8 cellular contexts compared by ENCODE assay signal in the genomic region with DNA sequence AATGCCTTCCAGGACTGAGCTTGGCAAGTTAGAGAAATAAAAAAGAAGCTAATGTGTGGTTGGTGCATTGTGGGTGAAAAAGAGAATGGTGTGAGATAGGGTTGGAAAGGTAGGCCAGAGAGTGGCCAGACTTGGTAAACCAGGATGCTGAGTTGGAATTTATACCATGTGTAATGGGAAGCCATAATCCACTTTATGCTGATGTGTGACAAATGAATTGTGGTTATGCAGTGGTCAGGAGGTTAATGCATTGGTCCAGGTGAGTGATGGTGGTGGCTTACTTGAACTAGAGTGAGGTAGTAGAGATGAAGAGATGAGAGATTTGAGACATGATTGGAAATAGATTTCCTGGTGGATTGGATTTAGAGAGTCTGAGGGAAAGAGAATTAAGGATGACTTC. TPM values are rescaled to one million over a fixed set of nuclear protein-coding genes. Genes with fewer than 3 reads are reported as not detected.
DNase-seq lines count a peak whose midpoint lies in the region; ATAC-seq, FAIRE-seq and TF ChIP-seq lines count a peak whose summit lies in the region.

No MANE protein-coding gene starts in this region.

- CTCF ChIA-PET in HepG2 (lab: Yijun Ruan, JAX; ENCODE audit: low intra/inter-chr PET ratio, low total read pairs) = no interaction called here

- ATAC-seq in HepG2 = no peak
- no peak for ATAC-seq in right lobe of liver
- no peak for ATAC-seq in HG03108 (IDR thresholded peaks at IDR 0.05; ENCODE audit: unreplicated experiment)
- no peak for ATAC-seq in HG03442 (IDR thresholded peaks at IDR 0.05; ENCODE audit: unreplicated experiment)

- peaks cover 45% of the 10 kb centered on the region for H3K79me2 ChIP-seq in HepG2 (ENCODE audit: insufficient read depth, low read length)
- peaks cover 50% of the 10 kb centered on the region for H3K79me2 ChIP-seq in hepatocyte

- H3K27me3 ChIP-seq in HepG2 (ENCODE audit: control insufficient read depth in 1 of 2, insufficient read depth in 2 of 2, low read length in 2 of 2) = no peaks in the 10 kb centered on the region; a peak in 1 of 5 replicates
- no peaks in the 10 kb centered on the region for H3K27me3 ChIP-seq in right lobe of liver
- H3K27me3 ChIP-seq in hepatocyte = no peaks in the 10 kb centered on the region

- intact Hi-C loops in HepG2 (cut with micrococcal nuclease; ENCODE audit: unreplicated experiment) (no loop called here), right lobe of liver (cut with DNase I) (loop anchor here in 1 of 2 donors (5.0 kb wide), 1 partner anchor 52 kb away; no protein-coding TSS in a partner anchor)

- POLR2A ChIA-PET in HepG2 (lab: Yijun Ruan, JAX) = interaction anchor here (1.2 to 5.3 kb wide), 6 partner anchors 23 to 61 kb away, joined by 3 to 89 read pairs (median 20); a partner anchor contains a TSS

- H2AFZ ChIP-seq in HepG2 (ENCODE audit: low read length) (no peak overlapping the region), hepatocyte (peak overlapping the region; percentile 95)

- in situ Hi-C loops in HepG2 (cut with HindIII; ENCODE audit: extremely low pct_ligation_motif_present, low pct_unique_long_range_greater_than_20kb) = no loop called here

- peaks cover 27% of the 10 kb centered on the region for H3K4me1 ChIP-seq in HepG2 (ENCODE audit: insufficient read depth, low read length)
- peaks cover 0 to 6% (median 0%) of the 10 kb centered on the region in 4 donors for H3K4me1 ChIP-seq in right lobe of liver
- H3K4me1 ChIP-seq in hepatocyte (ENCODE audit: insufficient read depth) = no peaks in the 10 kb centered on the region

- H4K20me1 ChIP-seq in HepG2 (ENCODE audit: insufficient read depth, low read length) = no peaks in the 10 kb centered on the region
- H4K20me1 ChIP-seq in hepatocyte (ENCODE audit: insufficient read depth, poor library complexity, severe bottlenecking) = no peaks in the 10 kb centered on the region

- DNase-seq in HepG2 (ENCODE audit: low spot score) (no peak), right lobe of liver (no peak), hepatocyte (ENCODE audit: low spot score) (no peak), iPS-NIHi11 (ENCODE audit: low spot score) (no peak), caudate nucleus (lab: John Stamatoyannopoulos, UW) (no peak)

- peak overlapping the region; percentile 91 for H3K9ac ChIP-seq in HepG2 (ENCODE audit: insufficient read depth, low read depth, low read length)

- H3K27ac ChIP-seq in HepG2 (ENCODE audit: extremely low read length, insufficient read depth, low read length) (peak overlapping the region; percentile 98), right lobe of liver (no peak overlapping the region), VCaP (peak overlapping the region; percentile 83), hepatocyte (peak overlapping the region; percentile 99), caudate nucleus (ENCODE audit: low read depth, low read length) (no peak overlapping the region)

- no peak for TF ChIP-seq CTCF in HepG2 (CRISPR knock-in tag; IDR thresholded peaks at IDR 0.05)
- TF ChIP-seq CTCF in right lobe of liver (IDR thresholded peaks at IDR 0.05) = no peak
- no peak for TF ChIP-seq CTCF in VCaP (conservative IDR thresholded peaks at IDR 0.05)
- TF ChIP-seq CTCF in hepatocyte (IDR thresholded peaks at IDR 0.05; ENCODE audit: poor library complexity) = no peak

- H3K36me3 ChIP-seq in HepG2 (replicated peaks in 1 of 2; ENCODE audit: control insufficient read depth in 1 of 2, insufficient read depth in 2 of 2, low read length in 2 of 2) (peaks cover 8 to 23% of the 10 kb centered on the region in 2 experiments), right lobe of liver (peaks cover 0 to 5% (median under 1%) of the 10 kb centered on the region in 4 donors), hepatocyte (replicated peaks; ENCODE audit: insufficient read depth, low read depth) (no peaks in the 10 kb centered on the region)

- H3K9me2 ChIP-seq in hepatocyte (replicated peaks; ENCODE audit: insufficient read depth) = no peaks in the 10 kb centered on the region

- TF ChIP-seq POLR2A in HepG2 (IDR thresholded peaks at IDR 0.05; ENCODE audit: insufficient read depth in 1 of 2, low read depth in 2 of 2, low read length in 2 of 2) (no peak), right lobe of liver (IDR thresholded peaks at IDR 0.05) (no peak)

- H3K4me3 ChIP-seq in HepG2 (replicated peaks in 1 of 3; ENCODE audit: insufficient read depth in 1 of 3, low read depth in 2 of 3, low read length in 3 of 3) (peak overlapping the region; percentile 74 to 100 (median 96); a peak in 5 of 6 replicates), right lobe of liver (no peak overlapping the region), hepatocyte (peak overlapping the region; percentile 69)

- BruUV-seq in HepG2 (replicated peaks; lab: Mats Ljungman, UMichigan) = no TSS peak

- H3K9me3 ChIP-seq in HepG2 (ENCODE audit: low read length) (no peaks in the 10 kb centered on the region), right lobe of liver (no peaks in the 10 kb centered on the region), hepatocyte (ENCODE audit: low read depth) (no peaks in the 10 kb centered on the region)

- peak overlapping the region; percentile 94 for H3K4me2 ChIP-seq in HepG2 (ENCODE audit: low read depth, low read length)
- H3K4me2 ChIP-seq in hepatocyte = peak overlapping the region; percentile 85

- no peak for TF ChIP-seq EP300 in HepG2 (IDR thresholded peaks at IDR 0.05; ENCODE audit: low read depth in 2 of 2, low read length in 2 of 2)
- no peak for TF ChIP-seq EP300 in HepG2 (CRISPR knock-in tag; IDR thresholded peaks at IDR 0.05; ENCODE audit: borderline replicate concordance)

- no peak for TF ChIP-seq RAD21 in HepG2 (CRISPR knock-in tag; IDR thresholded peaks at IDR 0.05)

- FAIRE-seq in HepG2 (lab: Jason Lieb, UNC) = no peak

RNA-seq across cellular contexts. Expression of a gene that starts 1.0 kb away (rescaled TPM):
- total RNA-seq in HepG2 (2016; rRNA removed; fragmentation: Illumina TruSeq; extraction: Trizol) = 42.8 and 58.2 TPM in 2 replicates
- total RNA-seq in HepG2 (2016; cell fraction: cytosol; rRNA removed; fragmentation: Illumina TruSeq; extraction: Trizol; ENCODE audit: low read depth) = 3.9 and 4.1 TPM in 2 replicates
- total RNA-seq in HepG2 (2016; cell fraction: insoluble cytoplasmic fraction; rRNA removed; fragmentation: Illumina TruSeq; extraction: Trizol) = 36.4 and 46.8 TPM in 2 replicates
- total RNA-seq in HepG2 (2016; cell fraction: membrane; rRNA removed; fragmentation: Illumina TruSeq; extraction: Trizol) = 10.3 and 10.7 TPM in 2 replicates
- total RNA-seq in HepG2 (2016; cell fraction: nucleus; rRNA removed; fragmentation: Illumina TruSeq; extraction: Trizol) = 39.8 and 46.9 TPM in 2 replicates
- polyA plus RNA-seq in HepG2 (2011; rRNA removed) = 45.7 and 49.4 TPM in 2 replicates
- 11.1 and 14.3 TPM in 2 replicates for polyA plus RNA-seq in HepG2 (2011; cell fraction: cytosol; rRNA removed)
- polyA plus RNA-seq in HepG2 (2011; cell fraction: nucleus; rRNA removed) = 242 and 334 TPM in 2 replicates
- 27.4 and 34.4 TPM in 2 replicates for polyA plus RNA-seq in HepG2 (2012)
- 1.7 and 1.8 TPM in 2 replicates for polyA plus RNA-seq in HepG2 (2016; cell fraction: cytosol; fragmentation: Illumina TruSeq; extraction: Trizol; ENCODE audit: low read depth)
- polyA plus RNA-seq in HepG2 (2016; cell fraction: insoluble cytoplasmic fraction; fragmentation: Illumina TruSeq; extraction: Trizol; ENCODE audit: low read depth) = 24.1 and 31.4 TPM in 2 replicates
- 4.5 and 5.1 TPM in 2 replicates for polyA plus RNA-seq in HepG2 (2016; cell fraction: membrane; fragmentation: Illumina TruSeq; extraction: Trizol; ENCODE audit: low read depth)
- 118 and 131 TPM in 2 replicates for polyA plus RNA-seq in HepG2 (2016; cell fraction: nucleus; fragmentation: Illumina TruSeq; extraction: Trizol; ENCODE audit: insufficient read depth, low read depth)
- 158 and 300 TPM in 2 replicates for polyA minus RNA-seq in HepG2 (2011; rRNA and poly(A)+ RNA removed; ENCODE audit: low replicate concordance)
- polyA minus RNA-seq in HepG2 (2011; cell fraction: cytosol; rRNA and poly(A)+ RNA removed) = 20.2 and 30.2 TPM in 2 replicates
- polyA minus RNA-seq in HepG2 (2011; cell fraction: nucleus; rRNA and poly(A)+ RNA removed) = 53.2 and 63.2 TPM in 2 replicates
- total RNA-seq in right lobe of liver = 10 to 100 TPM in 5 of 6 experiments, 1 to 10 TPM in 1; 10.0 to 21.0 (median 15.6) TPM
- 10.5 and 18.8 TPM in 2 replicates for total RNA-seq in hepatocyte
- polyA plus RNA-seq in hepatocyte = 13.6 and 16.1 TPM in 2 replicates

RNA-seq across cellular contexts. Expression of a gene that starts 2.2 kb away (rescaled TPM):
- 5.4 and 7.2 TPM in 2 replicates for total RNA-seq in HepG2 (2016; rRNA removed; fragmentation: Illumina TruSeq; extraction: Trizol)
- total RNA-seq in HepG2 (2016; cell fraction: cytosol; rRNA removed; fragmentation: Illumina TruSeq; extraction: Trizol; ENCODE audit: low read depth) = 1.7 and 2.9 TPM in 2 replicates
- 4.3 and 7.4 TPM in 2 replicates for total RNA-seq in HepG2 (2016; cell fraction: insoluble cytoplasmic fraction; rRNA removed; fragmentation: Illumina TruSeq; extraction: Trizol)
- 1.3 and 3.2 TPM in 2 replicates for total RNA-seq in HepG2 (2016; cell fraction: membrane; rRNA removed; fragmentation: Illumina TruSeq; extraction: Trizol)
- 12.4 and 13.3 TPM in 2 replicates for total RNA-seq in HepG2 (2016; cell fraction: nucleus; rRNA removed; fragmentation: Illumina TruSeq; extraction: Trizol)
- polyA plus RNA-seq in HepG2 (2011; rRNA removed) = 18.9 and 22.0 TPM in 2 replicates
- polyA plus RNA-seq in HepG2 (2011; cell fraction: cytosol; rRNA removed) = 4.5 and 5.5 TPM in 2 replicates
- 144 and 158 TPM in 2 replicates for polyA plus RNA-seq in HepG2 (2011; cell fraction: nucleus; rRNA removed)
- 18.5 and 21.5 TPM in 2 replicates for polyA plus RNA-seq in HepG2 (2012)
- polyA plus RNA-seq in HepG2 (2016; cell fraction: cytosol; fragmentation: Illumina TruSeq; extraction: Trizol; ENCODE audit: low read depth) = 0.61 and 0.67 TPM in 2 replicates
- 5.3 and 5.5 TPM in 2 replicates for polyA plus RNA-seq in HepG2 (2016; cell fraction: insoluble cytoplasmic fraction; fragmentation: Illumina TruSeq; extraction: Trizol; ENCODE audit: low read depth)
- polyA plus RNA-seq in HepG2 (2016; cell fraction: membrane; fragmentation: Illumina TruSeq; extraction: Trizol; ENCODE audit: low read depth) = 0.97 and 1.4 TPM in 2 replicates
- polyA plus RNA-seq in HepG2 (2016; cell fraction: nucleus; fragmentation: Illumina TruSeq; extraction: Trizol; ENCODE audit: insufficient read depth, low read depth) = 46.8 and 52.7 TPM in 2 replicates
- 24.4 and 39.3 TPM in 2 replicates for polyA minus RNA-seq in HepG2 (2011; rRNA and poly(A)+ RNA removed; ENCODE audit: low replicate concordance)
- polyA minus RNA-seq in HepG2 (2011; cell fraction: cytosol; rRNA and poly(A)+ RNA removed) = 4.7 and 6.2 TPM in 2 replicates
- polyA minus RNA-seq in HepG2 (2011; cell fraction: nucleus; rRNA and poly(A)+ RNA removed) = 57.3 and 73.7 TPM in 2 replicates
- total RNA-seq in right lobe of liver = 10 to 100 TPM in 5 of 6 experiments, 1 to 10 TPM in 1; 8.5 to 29.1 (median 21.1) TPM
- total RNA-seq in hepatocyte = 6.3 and 11.4 TPM in 2 replicates
- 17.2 and 19.4 TPM in 2 replicates for polyA plus RNA-seq in hepatocyte

RNA-seq across cellular contexts. Expression of a gene that starts 38.4 kb away (rescaled TPM):
- total RNA-seq in HepG2 (2016; rRNA removed; fragmentation: Illumina TruSeq; extraction: Trizol) (18.6 and 21.3 TPM in 2 replicates), right lobe of liver (1 to 10 TPM; 4.7 to 9.5 (median 6.8) TPM), hepatocyte (7.9 and 17.6 TPM in 2 replicates)
- total RNA-seq in HepG2 (2016; cell fraction: cytosol; rRNA removed; fragmentation: Illumina TruSeq; extraction: Trizol; ENCODE audit: low read depth) = 32.2 and 35.5 TPM in 2 replicates
- 18.4 and 19.4 TPM in 2 replicates for total RNA-seq in HepG2 (2016; cell fraction: insoluble cytoplasmic fraction; rRNA removed; fragmentation: Illumina TruSeq; extraction: Trizol)
- total RNA-seq in HepG2 (2016; cell fraction: membrane; rRNA removed; fragmentation: Illumina TruSeq; extraction: Trizol) = 30.6 and 38.9 TPM in 2 replicates
- 10.6 and 12.2 TPM in 2 replicates for total RNA-seq in HepG2 (2016; cell fraction: nucleus; rRNA removed; fragmentation: Illumina TruSeq; extraction: Trizol)
- polyA plus RNA-seq in HepG2 (2011; rRNA removed) (40.7 and 48.4 TPM in 2 replicates), hepatocyte (41.9 and 42.5 TPM in 2 replicates)
- polyA plus RNA-seq in HepG2 (2011; cell fraction: cytosol; rRNA removed) = 40.0 and 51.2 TPM in 2 replicates
- 53.9 and 65.1 TPM in 2 replicates for polyA plus RNA-seq in HepG2 (2011; cell fraction: nucleus; rRNA removed)
- 30.0 and 42.5 TPM in 2 replicates for polyA plus RNA-seq in HepG2 (2012)
- polyA plus RNA-seq in HepG2 (2016; cell fraction: cytosol; fragmentation: Illumina TruSeq; extraction: Trizol; ENCODE audit: low read depth) = 60.5 and 82.6 TPM in 2 replicates
- polyA plus RNA-seq in HepG2 (2016; cell fraction: insoluble cytoplasmic fraction; fragmentation: Illumina TruSeq; extraction: Trizol; ENCODE audit: low read depth) = 34.4 and 37.9 TPM in 2 replicates
- polyA plus RNA-seq in HepG2 (2016; cell fraction: membrane; fragmentation: Illumina TruSeq; extraction: Trizol; ENCODE audit: low read depth) = 50.3 and 63.7 TPM in 2 replicates
- 38.8 and 42.0 TPM in 2 replicates for polyA plus RNA-seq in HepG2 (2016; cell fraction: nucleus; fragmentation: Illumina TruSeq; extraction: Trizol; ENCODE audit: insufficient read depth, low read depth)
- polyA minus RNA-seq in HepG2 (2011; rRNA and poly(A)+ RNA removed; ENCODE audit: low replicate concordance) = 22.2 and 42.1 TPM in 2 replicates
- 12.3 and 12.6 TPM in 2 replicates for polyA minus RNA-seq in HepG2 (2011; cell fraction: cytosol; rRNA and poly(A)+ RNA removed)
- 6.8 and 9.6 TPM in 2 replicates for polyA minus RNA-seq in HepG2 (2011; cell fraction: nucleus; rRNA and poly(A)+ RNA removed)

RNA-seq across cellular contexts. Expression of a gene that starts 39.7 kb away (rescaled TPM):
- total RNA-seq in HepG2 (2016; rRNA removed; fragmentation: Illumina TruSeq; extraction: Trizol) = 67.7 and 75.3 TPM in 2 replicates
- 35.3 and 36.5 TPM in 2 replicates for total RNA-seq in HepG2 (2016; cell fraction: cytosol; rRNA removed; fragmentation: Illumina TruSeq; extraction: Trizol; ENCODE audit: low read depth)
- total RNA-seq in HepG2 (2016; cell fraction: insoluble cytoplasmic fraction; rRNA removed; fragmentation: Illumina TruSeq; extraction: Trizol) = 56.7 and 73.3 TPM in 2 replicates
- 32.1 and 37.8 TPM in 2 replicates for total RNA-seq in HepG2 (2016; cell fraction: membrane; rRNA removed; fragmentation: Illumina TruSeq; extraction: Trizol)
- 41.9 and 49.2 TPM in 2 replicates for total RNA-seq in HepG2 (2016; cell fraction: nucleus; rRNA removed; fragmentation: Illumina TruSeq; extraction: Trizol)
- polyA plus RNA-seq in HepG2 (2011; rRNA removed) = 21.8 and 29.5 TPM in 2 replicates
- polyA plus RNA-seq in HepG2 (2011; cell fraction: cytosol; rRNA removed) = 13.9 and 23.3 TPM in 2 replicates
- 85.7 and 130 TPM in 2 replicates for polyA plus RNA-seq in HepG2 (2011; cell fraction: nucleus; rRNA removed)
- polyA plus RNA-seq in HepG2 (2012) = 28.3 and 50.5 TPM in 2 replicates
- polyA plus RNA-seq in HepG2 (2016; cell fraction: cytosol; fragmentation: Illumina TruSeq; extraction: Trizol; ENCODE audit: low read depth) = 34.3 and 37.3 TPM in 2 replicates
- 64.2 and 89.6 TPM in 2 replicates for polyA plus RNA-seq in HepG2 (2016; cell fraction: insoluble cytoplasmic fraction; fragmentation: Illumina TruSeq; extraction: Trizol; ENCODE audit: low read depth)
- polyA plus RNA-seq in HepG2 (2016; cell fraction: membrane; fragmentation: Illumina TruSeq; extraction: Trizol; ENCODE audit: low read depth) = 33.8 and 35.0 TPM in 2 replicates
- polyA plus RNA-seq in HepG2 (2016; cell fraction: nucleus; fragmentation: Illumina TruSeq; extraction: Trizol; ENCODE audit: insufficient read depth, low read depth) = 113 and 123 TPM in 2 replicates
- polyA minus RNA-seq in HepG2 (2011; rRNA and poly(A)+ RNA removed; ENCODE audit: low replicate concordance) = 58.9 and 154 TPM in 2 replicates
- polyA minus RNA-seq in HepG2 (2011; cell fraction: cytosol; rRNA and poly(A)+ RNA removed) = 9.3 and 12.4 TPM in 2 replicates
- polyA minus RNA-seq in HepG2 (2011; cell fraction: nucleus; rRNA and poly(A)+ RNA removed) = 39.9 and 62.1 TPM in 2 replicates
- 1 to 10 TPM in 4 of 6 experiments, under 1 TPM in 2; 0.26 to 3.9 (median 1.5) TPM for total RNA-seq in right lobe of liver
- 9.3 and 9.9 TPM in 2 replicates for total RNA-seq in hepatocyte
- polyA plus RNA-seq in hepatocyte = 25.3 and 27.5 TPM in 2 replicates

RNA-seq across cellular contexts. Expression of a gene that starts 45.1 kb away (rescaled TPM):
- total RNA-seq in HepG2 (2016; rRNA removed; fragmentation: Illumina TruSeq; extraction: Trizol) (0.28 and 0.91 TPM in 2 replicates), right lobe of liver (1 to 10 TPM in 4 of 6 experiments, under 1 TPM in 2; 0.49 to 3.0 (median 1.6) TPM), hepatocyte (0.52 and 1.6 TPM in 2 replicates)
- total RNA-seq in HepG2 (2016; cell fraction: cytosol; rRNA removed; fragmentation: Illumina TruSeq; extraction: Trizol; ENCODE audit: low read depth) = 0.61 and 1.1 TPM in 2 replicates
- 0.30 and 0.82 TPM in 2 replicates for total RNA-seq in HepG2 (2016; cell fraction: insoluble cytoplasmic fraction; rRNA removed; fragmentation: Illumina TruSeq; extraction: Trizol)
- total RNA-seq in HepG2 (2016; cell fraction: membrane; rRNA removed; fragmentation: Illumina TruSeq; extraction: Trizol) = 0.46 and 0.69 TPM in 2 replicates
- total RNA-seq in HepG2 (2016; cell fraction: nucleus; rRNA removed; fragmentation: Illumina TruSeq; extraction: Trizol) = 1.9 and 2.9 TPM in 2 replicates
- polyA plus RNA-seq in HepG2 (2011; rRNA removed) (1.1 and 1.8 TPM in 2 replicates), hepatocyte (1.9 and 3.0 TPM in 2 replicates)
- 0.73 and 0.74 TPM in 2 replicates for polyA plus RNA-seq in HepG2 (2011; cell fraction: cytosol; rRNA removed)
- 12.0 and 12.7 TPM in 2 replicates for polyA plus RNA-seq in HepG2 (2011; cell fraction: nucleus; rRNA removed)
- 2.4 and 3.3 TPM in 2 replicates for polyA plus RNA-seq in HepG2 (2012)
- 0.33 and 0.42 TPM in 2 replicates for polyA plus RNA-seq in HepG2 (2016; cell fraction: cytosol; fragmentation: Illumina TruSeq; extraction: Trizol; ENCODE audit: low read depth)
- 0.99 and 1.5 TPM in 2 replicates for polyA plus RNA-seq in HepG2 (2016; cell fraction: insoluble cytoplasmic fraction; fragmentation: Illumina TruSeq; extraction: Trizol; ENCODE audit: low read depth)
- 0.37 and 0.59 TPM in 2 replicates for polyA plus RNA-seq in HepG2 (2016; cell fraction: membrane; fragmentation: Illumina TruSeq; extraction: Trizol; ENCODE audit: low read depth)
- polyA plus RNA-seq in HepG2 (2016; cell fraction: nucleus; fragmentation: Illumina TruSeq; extraction: Trizol; ENCODE audit: insufficient read depth, low read depth) = 5.8 and 6.6 TPM in 2 replicates
- polyA minus RNA-seq in HepG2 (2011; rRNA and poly(A)+ RNA removed; ENCODE audit: low replicate concordance) = 2.3 and 6.0 TPM in 2 replicates
- 0.35 and 0.49 TPM in 2 replicates for polyA minus RNA-seq in HepG2 (2011; cell fraction: cytosol; rRNA and poly(A)+ RNA removed)
- 2.1 and 2.4 TPM in 2 replicates for polyA minus RNA-seq in HepG2 (2011; cell fraction: nucleus; rRNA and poly(A)+ RNA removed)

Comparison
In these comparisons a context has a peak if more than half of its experiments do, and no peak if none do; other contexts are left out.
1. H3K27ac ChIP-seq: peak in HepG2 (single experiment), VCaP (single experiment) and hepatocyte (single experiment); none in right lobe of liver (0 of 3) and caudate nucleus (single experiment).
2. H3K4me3 ChIP-seq: peak in HepG2 (3 of 3) and hepatocyte (single experiment); none in right lobe of liver (0 of 3).